ENCODE assay signal across 8 cellular contexts in genomic region chr17:76909971-76910760, GRCh38. TPM values are rescaled to one million over a fixed set of nuclear protein-coding genes. Genes with fewer than 3 reads are reported as not detected.
DNase-seq lines count a peak whose midpoint lies in the region; ATAC-seq and TF ChIP-seq lines count a peak whose summit lies in the region.

No MANE protein-coding gene starts in this region.

- intact Hi-C loops in sciatic nerve (cut with DNase I) = no loop called here

- H3K4me1 ChIP-seq in iPS DF 6.9 (ENCODE audit: control insufficient read depth, insufficient read depth, low read length) = no peaks in the 10 kb centered on the region

- in situ Hi-C loops in KBM-7 (cut with MboI; ENCODE audit: low pct_unique_long_range_greater_than_20kb, low sequenced_read_pairs) = no loop called here

- H3K4me3 ChIP-seq in AG10803 (ENCODE audit: low read length) = no peak overlapping the region
- H3K4me3 ChIP-seq in iPS DF 6.9 (ENCODE audit: low read length) = no peak overlapping the region

- TF ChIP-seq CTCF in AG10803 (conservative IDR thresholded peaks at IDR 0.05; ENCODE audit: low read length) = no peak

- peak; percentile 17 for DNase-seq in AG10803 (ENCODE audit: low read depth)
- peak; percentile 43 for DNase-seq in KBM-7
- peak; percentile 67 for DNase-seq in activated effector memory CD4-positive, alpha-beta T cell treated with anti-CD3 and anti-CD28 coated beads, Interleukin-2, amount 50 U/mL, for 16 hours
- DNase-seq in iPS DF 6.9 (ENCODE audit: low read depth, low spot score) = peak; percentile 48
- peak; percentile 44 for DNase-seq in stimulated activated naive CD8-positive, alpha-beta T cell treated with anti-CD3 and anti-CD28 coated beads, Interleukin-15, Interleukin-2, amounts not matched to agents 100 U/mL and 50 U/mL, for 24 hours
- DNase-seq in sciatic nerve (ENCODE audit: low spot score) = no peak
- DNase-seq in NCI-H2171 treated with DMSO at 0.1 percent for 48 hours (lab: John Stamatoyannopoulos, UW) = no peak

- H3K9me3 ChIP-seq in iPS DF 6.9 (ENCODE audit: control insufficient read depth, insufficient read depth, low read length) = no peaks in the 10 kb centered on the region

- ATAC-seq in stimulated activated naive CD8-positive, alpha-beta T cell treated with anti-CD3 and anti-CD28 coated beads, Interleukin-15, Interleukin-2, amounts not matched to agents 100 U/mL and 50 U/mL, for 24 hours = no peak
- ATAC-seq in GM19455 (IDR thresholded peaks at IDR 0.05; ENCODE audit: unreplicated experiment) (no peak), sciatic nerve (no peak)

- H3K36me3 ChIP-seq in iPS DF 6.9 (ENCODE audit: control insufficient read depth, insufficient read depth, low read length) = no peaks in the 10 kb centered on the region

- H3K27ac ChIP-seq in iPS DF 6.9 (ENCODE audit: low read length) = no peak overlapping the region

- no peaks in the 10 kb centered on the region for H3K27me3 ChIP-seq in iPS DF 6.9 (ENCODE audit: control insufficient read depth, insufficient read depth, low read length)

- WGBS in iPS DF 6.9 (ENCODE audit: insufficient coverage, insufficient read length) = no CpG with 5 or more reads among the region's 13 CpGs

RNA-seq across cellular contexts. Expression of gene MGAT5B, which starts 42.0 kb away (rescaled TPM):
- total RNA-seq in sciatic nerve = 1.4 TPM

Comparison
In these comparisons a context has a peak if more than half of its experiments do, and no peak if none do; other contexts are left out.
1. DNase-seq: peak in AG10803 (single experiment), KBM-7 (single experiment), activated effector memory CD4-positive, alpha-beta T cell treated with anti-CD3 and anti-CD28 coated beads, Interleukin-2, amount 50 U/mL, for 16 hours (single experiment), iPS DF 6.9 (single experiment) and stimulated activated naive CD8-positive, alpha-beta T cell treated with anti-CD3 and anti-CD28 coated beads, Interleukin-15, Interleukin-2, amounts not matched to agents 100 U/mL and 50 U/mL, for 24 hours (single experiment); none in sciatic nerve (single experiment) and NCI-H2171 treated with DMSO at 0.1 percent for 48 hours (single experiment).